In genomic region chr2:178413472-178414265, GRCh38 we compare ENCODE assay signal across 1 cellular context.
TF ChIP-seq lines count a peak whose summit lies in the region.

No MANE protein-coding gene starts in this region.

TF ChIP-seq in SK-N-SH treated with all-trans-retinoic acid at 6 μM for 48 hours, 23 proteins besides CTCF, POLR2A, EP300 and RAD21 (continued from another document):
- TF ChIP-seq ARNTL (CRISPR knock-in tag; IDR thresholded peaks at IDR 0.05; ENCODE audit: borderline replicate concordance, low read depth) (no peak), ZNF565 (CRISPR knock-in tag; conservative IDR thresholded peaks at IDR 0.05; ENCODE audit: low read depth) (no peak), PATZ1 (CRISPR knock-in tag; IDR thresholded peaks at IDR 0.05; ENCODE audit: borderline replicate concordance) (no peak), BACH2 (CRISPR knock-in tag; IDR thresholded peaks at IDR 0.05; ENCODE audit: borderline replicate concordance) (no peak), SNAI2 (CRISPR knock-in tag; IDR thresholded peaks at IDR 0.05) (no peak), ESRRG (CRISPR knock-in tag; IDR thresholded peaks at IDR 0.05) (no peak), ZNF8 (CRISPR knock-in tag; IDR thresholded peaks at IDR 0.05) (no peak), ZNF70 (CRISPR knock-in tag; IDR thresholded peaks at IDR 0.05) (no peak)
